ENCODE assay signal across 28 cellular contexts in the genomic region with DNA sequence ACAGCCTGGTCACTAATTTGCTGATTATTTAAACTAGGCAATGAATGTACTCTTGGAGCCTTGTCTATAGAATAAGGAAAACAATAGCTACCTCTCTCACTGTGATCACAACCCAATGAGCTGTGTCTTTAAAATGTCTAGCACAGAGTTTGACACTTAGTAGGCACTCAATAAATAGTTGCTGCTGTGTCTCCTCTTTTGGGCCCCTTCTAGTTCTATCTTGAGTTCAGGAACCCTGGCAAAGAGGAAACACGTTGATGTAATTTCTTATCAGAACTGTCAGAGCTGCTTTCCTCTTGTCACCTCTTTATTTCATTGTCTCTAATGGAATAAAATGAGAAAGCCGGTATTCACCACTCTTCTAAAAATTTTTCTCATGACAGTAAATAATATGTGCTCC.
"Had no signal": no experiment of that assay in that cellular context is flagged by ENCODE, and none has a peak within 500 bp of the region (broad histone marks: within the 10 kb centered on the region; RNA-seq: fewer than 3 reads in every experiment).

No MANE protein-coding gene starts in this region.

- H3K27me3 ChIP-seq: colonic mucosa, gastroesophageal sphincter, heart left ventricle, hepatocyte, neural progenitor cell, right lobe of liver, suprapubic skin, transverse colon, upper lobe of right lung, uterus had no signal

- H3K36me3 ChIP-seq: colonic mucosa, gastroesophageal sphincter, heart left ventricle, neural progenitor cell, prostate gland, right lobe of liver, suprapubic skin, transverse colon, upper lobe of right lung, uterus had no signal

- H3K4me3 ChIP-seq: colonic mucosa, gastroesophageal sphincter, heart left ventricle, hepatocyte, neural progenitor cell, prostate gland, right lobe of liver, suprapubic skin, transverse colon, upper lobe of right lung, uterus had no signal

- H3K27ac ChIP-seq: colonic mucosa, epithelial cell of prostate, foreskin keratinocyte, gastroesophageal sphincter, heart left ventricle, hepatocyte, neural progenitor cell, prostate gland, right lobe of liver, suprapubic skin, transverse colon, upper lobe of right lung, uterus had no signal

- ATAC-seq: esophagus mucosa; gastroesophageal sphincter; left lobe of liver; naive thymus-derived CD4-positive, alpha-beta T cell; right lobe of liver; stimulated activated naive B cell treated with anti-CD40 and anti-IgM and Interleukin-4, amounts not matched to agents 10 μg/mL and 1 μg/mL and 100 μg/mL, for 72 hours; stimulated activated naive CD8-positive, alpha-beta T cell treated with anti-CD3 and anti-CD28 coated beads, Interleukin-15, amount 100 ng/mL, for 72 hours; upper lobe of right lung had no signal

- DNase-seq: colonic mucosa; effector CD8-positive, alpha-beta T cell; endodermal cell; foreskin keratinocyte; heart left ventricle; kidney; mammary epithelial cell; mesendoderm; midbrain; naive thymus-derived CD4-positive, alpha-beta T cell; nucleus accumbens; right lobe of liver; small intestine; stimulated activated CD4-positive, alpha-beta T cell treated with anti-CD3 and anti-CD28 coated beads, Interleukin-15, amount 100 ng/mL, for 24 hours; stimulated activated CD4-positive, alpha-beta T cell treated with anti-CD3 and anti-CD28 coated beads, Interleukin-2, amount 100 ng/mL, for 48 hours; stimulated activated naive B cell treated with anti-CD40 and anti-IgM and Interleukin-4, amounts not matched to agents 10 μg/mL and 1 μg/mL and 100 μg/mL, for 72 hours; stimulated activated naive CD8-positive, alpha-beta T cell treated with anti-CD3 and anti-CD28 coated beads, Interleukin-15, amount 100 ng/mL, for 72 hours; transverse colon; upper lobe of right lung; uterus had no signal

- H3K4me1 ChIP-seq: colonic mucosa, foreskin keratinocyte, gastroesophageal sphincter, neural progenitor cell, prostate gland, right lobe of liver, suprapubic skin, transverse colon, upper lobe of right lung, uterus had no signal

- H3K9me3 ChIP-seq: colonic mucosa, prostate gland, right lobe of liver, suprapubic skin, transverse colon, upper lobe of right lung, uterus had no signal
